In genomic region chr9:9556865-9557803, GRCh38 we compare ENCODE assay signal across 1 cellular context.
TF ChIP-seq lines count a peak whose summit lies in the region.

No MANE protein-coding gene starts in this region.

TF ChIP-seq in GM23338, 12 proteins besides CTCF, POLR2A, EP300 and RAD21 (continued from another document):
- no peak for TF ChIP-seq REST (IDR thresholded peaks at IDR 0.05; ENCODE audit: unreplicated experiment)
- TF ChIP-seq ZNF331 (CRISPR knock-in tag; IDR thresholded peaks at IDR 0.05; ENCODE audit: low read depth) = no peak
- no peak for TF ChIP-seq JUNB (IDR thresholded peaks at IDR 0.05; ENCODE audit: unreplicated experiment)
- peak; percentile 88 for TF ChIP-seq NANOG (IDR thresholded peaks at IDR 0.05; ENCODE audit: borderline replicate concordance)
- TF ChIP-seq EZH2 (IDR thresholded peaks at IDR 0.05; ENCODE audit: low read depth, unreplicated experiment) = no peak
- TF ChIP-seq, protein P1, sequence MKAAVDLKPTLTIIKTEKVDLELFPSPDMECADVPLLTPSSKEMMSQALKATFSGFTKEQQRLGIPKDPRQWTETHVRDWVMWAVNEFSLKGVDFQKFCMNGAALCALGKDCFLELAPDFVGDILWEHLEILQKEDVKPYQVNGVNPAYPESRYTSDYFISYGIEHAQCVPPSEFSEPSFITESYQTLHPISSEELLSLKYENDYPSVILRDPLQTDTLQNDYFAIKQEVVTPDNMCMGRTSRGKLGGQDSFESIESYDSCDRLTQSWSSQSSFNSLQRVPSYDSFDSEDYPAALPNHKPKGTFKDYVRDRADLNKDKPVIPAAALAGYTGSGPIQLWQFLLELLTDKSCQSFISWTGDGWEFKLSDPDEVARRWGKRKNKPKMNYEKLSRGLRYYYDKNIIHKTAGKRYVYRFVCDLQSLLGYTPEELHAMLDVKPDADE (IDR thresholded peaks at IDR 0.05) = no peak
- no peak for TF ChIP-seq ZNF114 (CRISPR knock-in tag; IDR thresholded peaks at IDR 0.05)
- TF ChIP-seq ZNF462 (CRISPR knock-in tag; IDR thresholded peaks at IDR 0.05) = peak; percentile 39; the same call in 1 of the 2 replicates
- TF ChIP-seq CREB1 (CRISPR knock-in tag; IDR thresholded peaks at IDR 0.05; ENCODE audit: low read depth) = peak; percentile 49; the same call in 1 of the 2 replicates
- TF ChIP-seq EZH2phosphoT487 (IDR thresholded peaks at IDR 0.05; ENCODE audit: unreplicated experiment) = no peak
- TF ChIP-seq STAT1 (IDR thresholded peaks at IDR 0.05; ENCODE audit: unreplicated experiment) = no peak
TF ChIP-seq in GM23338: peak in this region for 4.
